1 cellular context compared by ENCODE assay signal in genomic region chr22:41197046-41197807, GRCh38.
TF ChIP-seq lines count a peak whose summit lies in the region.

No MANE protein-coding gene starts in this region.

TF ChIP-seq in HepG2, 621 proteins besides CTCF, POLR2A, EP300 and RAD21 (continued from another document and continues in another):
- no peak for TF ChIP-seq ZNF142 (CRISPR knock-in tag; IDR thresholded peaks at IDR 0.05)
- TF ChIP-seq IKZF5 (CRISPR knock-in tag; IDR thresholded peaks at IDR 0.05) = 0 out of 2 replicates have a peak, but pooled peaks have one; percentile 25
- TF ChIP-seq ATF7-NPFF (CRISPR knock-in tag; IDR thresholded peaks at IDR 0.05; ENCODE audit: low read depth) = no peak
- peak; percentile 22; the same call in 1 of the 2 replicates for TF ChIP-seq PHF21A (CRISPR knock-in tag; IDR thresholded peaks at IDR 0.05)
- TF ChIP-seq REST (IDR thresholded peaks at IDR 0.05; ENCODE audit: borderline replicate concordance in 1 of 2, low read depth in 1 of 2, low read length in 2 of 2) = no peak; a peak in 1 of 4 replicates
- no peak for TF ChIP-seq NFIC (IDR thresholded peaks at IDR 0.05; ENCODE audit: low read length)
- TF ChIP-seq ZNF292 (CRISPR knock-in tag; IDR thresholded peaks at IDR 0.05; ENCODE audit: borderline replicate concordance, low read depth) = peak; percentile 15; the same call in 1 of the 2 replicates
- TF ChIP-seq CBX5 (CRISPR knock-in tag; IDR thresholded peaks at IDR 0.05; ENCODE audit: borderline replicate concordance) = peak; percentile 24; the same call in 1 of the 2 replicates
- TF ChIP-seq ZNF34 (CRISPR knock-in tag; IDR thresholded peaks at IDR 0.05; ENCODE audit: borderline replicate concordance) = no peak
- no peak for TF ChIP-seq DNMT1 (CRISPR knock-in tag; IDR thresholded peaks at IDR 0.05)
- 0 out of 2 replicates have a peak, but pooled peaks have one; percentile 27 for TF ChIP-seq PAXIP1 (CRISPR knock-in tag; conservative IDR thresholded peaks at IDR 0.05)
- no peak for TF ChIP-seq RBAK (CRISPR knock-in tag; IDR thresholded peaks at IDR 0.05)
- no peak for TF ChIP-seq TSC22D2 (CRISPR knock-in tag; IDR thresholded peaks at IDR 0.05; ENCODE audit: borderline replicate concordance)
- peak; percentile 77 for TF ChIP-seq REL (CRISPR knock-in tag; conservative IDR thresholded peaks at IDR 0.05)
- 0 out of 2 replicates have a peak, but pooled peaks have one; percentile 41 for TF ChIP-seq ZNF747 (CRISPR knock-in tag; IDR thresholded peaks at IDR 0.05; ENCODE audit: borderline replicate concordance)
- TF ChIP-seq DR1 (CRISPR knock-in tag; IDR thresholded peaks at IDR 0.05) = no peak
- no peak for TF ChIP-seq MTA3 (CRISPR knock-in tag; IDR thresholded peaks at IDR 0.05)
- no peak for TF ChIP-seq MAFF (IDR thresholded peaks at IDR 0.05; ENCODE audit: low read depth, low read length)
- no peak for TF ChIP-seq MAFG (CRISPR knock-in tag; IDR thresholded peaks at IDR 0.05)
- TF ChIP-seq ZNF7 (CRISPR knock-in tag; IDR thresholded peaks at IDR 0.05) = no peak
- no peak for TF ChIP-seq ZNF317 (CRISPR knock-in tag; IDR thresholded peaks at IDR 0.05)
- peak; percentile 64; the same call in 1 of the 2 replicates for TF ChIP-seq GABPB1 (CRISPR knock-in tag; IDR thresholded peaks at IDR 0.05)
- TF ChIP-seq SP5 (CRISPR knock-in tag; IDR thresholded peaks at IDR 0.05; ENCODE audit: borderline replicate concordance, low read depth) = peak; percentile 60; the same call in 1 of the 2 replicates
- no peak for TF ChIP-seq PHF20 (CRISPR knock-in tag; IDR thresholded peaks at IDR 0.05)
- peak; percentile 64 for TF ChIP-seq MNT (IDR thresholded peaks at IDR 0.05)
- TF ChIP-seq CREBL2 (CRISPR knock-in tag; IDR thresholded peaks at IDR 0.05; ENCODE audit: borderline replicate concordance) = no peak
- TF ChIP-seq MAX (IDR thresholded peaks at IDR 0.05) = peak; percentile 76
- TF ChIP-seq TBX2 (CRISPR knock-in tag; IDR thresholded peaks at IDR 0.05; ENCODE audit: borderline replicate concordance) = peak; percentile 64
- no peak for TF ChIP-seq JARID2 (CRISPR knock-in tag; IDR thresholded peaks at IDR 0.05; ENCODE audit: insufficient replicate concordance)
- TF ChIP-seq ZEB1 (IDR thresholded peaks at IDR 0.05; ENCODE audit: insufficient replicate concordance, low read depth) = no peak
- no peak for TF ChIP-seq CEBPB (IDR thresholded peaks at IDR 0.05; ENCODE audit: borderline replicate concordance, low read depth, low read length)
- no peak for TF ChIP-seq CAMTA2 (CRISPR knock-in tag; IDR thresholded peaks at IDR 0.05; ENCODE audit: borderline replicate concordance)
- TF ChIP-seq FOXA1 (IDR thresholded peaks at IDR 0.05) = no peak
- TF ChIP-seq FOXA1 (CRISPR knock-in tag; IDR thresholded peaks at IDR 0.05) = no peak
- 0 out of 2 replicates have a peak, but pooled peaks have one; percentile 57 for TF ChIP-seq ZNF12 (CRISPR knock-in tag; IDR thresholded peaks at IDR 0.05)
- TF ChIP-seq ZNF691 (CRISPR knock-in tag; IDR thresholded peaks at IDR 0.05; ENCODE audit: borderline replicate concordance, low read depth) = peak; percentile 56; the same call in 1 of the 2 replicates
- no peak; the same call in 1 of the 2 replicates for TF ChIP-seq ZNF777 (CRISPR knock-in tag; IDR thresholded peaks at IDR 0.05)
- no peak for TF ChIP-seq ZFP82 (CRISPR knock-in tag; IDR thresholded peaks at IDR 0.05; ENCODE audit: borderline replicate concordance)
- TF ChIP-seq CBX2 (IDR thresholded peaks at IDR 0.05; ENCODE audit: low read depth, low read length) = no peak
- no peak for TF ChIP-seq CBX2 (CRISPR knock-in tag; IDR thresholded peaks at IDR 0.05; ENCODE audit: low read depth)
- no peak for TF ChIP-seq ZBTB46 (CRISPR knock-in tag; IDR thresholded peaks at IDR 0.05; ENCODE audit: borderline replicate concordance)
- no peak for TF ChIP-seq ZNF577 (CRISPR knock-in tag; IDR thresholded peaks at IDR 0.05; ENCODE audit: borderline replicate concordance, low read depth)
- TF ChIP-seq MBD4 (IDR thresholded peaks at IDR 0.05; ENCODE audit: borderline replicate concordance, low read length) = no peak
